In genomic region chr3:10189557-10190374, GRCh38 we compare ENCODE assay signal across 1 cellular context.
TF ChIP-seq lines count a peak whose summit lies in the region.

No MANE protein-coding gene starts in this region.

TF ChIP-seq in GM12878, 131 proteins besides CTCF, POLR2A, EP300 and RAD21:
- TF ChIP-seq ETV6 (conservative IDR thresholded peaks at IDR 0.05 in 1 of 2, IDR thresholded peaks at IDR 0.05 in 1 of 2; ENCODE audit: borderline replicate concordance in 1 of 2, low read depth in 1 of 2) (peak in 1 of 2 experiments; percentile 32; a peak in 1 of 4 replicates), ZNF384 (IDR thresholded peaks at IDR 0.05; ENCODE audit: borderline replicate concordance, low read depth, low read length) (no peak), EED (IDR thresholded peaks at IDR 0.05; ENCODE audit: low read depth) (peak; percentile 43; the same call in 1 of the 2 replicates)
TF ChIP-seq in GM12878: peak in this region for 2.
